21 cellular contexts compared by ENCODE assay signal in genomic region chr6:140708386-140708785, GRCh38.
"Had no signal": no experiment of that assay in that cellular context is flagged by ENCODE, and none has a peak within 500 bp of the region (broad histone marks: within the 10 kb centered on the region; RNA-seq: fewer than 3 reads in every experiment).

No MANE protein-coding gene starts in this region.

- H2AFZ ChIP-seq: hepatocyte had no signal

- H3K79me2 ChIP-seq: hepatocyte had no signal

- H3K27ac ChIP-seq: esophagus muscularis mucosa, hepatocyte, ovary, psoas muscle, suprapubic skin, transverse colon, uterus had no signal

- H3K4me3 Mint-ChIP-seq: dendritic cell treated with granulocyte-macrophage colony-stimulating factor and Interleukin-4, amounts not matched to agents 40 ng/mL and 50 ng/mL, for 4 days; nephron progenitor cell had no signal

- H3K4me2 ChIP-seq: hepatocyte had no signal

- H3K4me1 Mint-ChIP-seq: nephron progenitor cell had no signal

- H3K4me1 ChIP-seq: esophagus muscularis mucosa, psoas muscle, suprapubic skin, transverse colon, uterus had no signal

- H3K9me3 ChIP-seq: esophagus muscularis mucosa, ovary, psoas muscle, suprapubic skin, transverse colon, uterus had no signal

- H3K27ac Mint-ChIP-seq: dendritic cell treated with granulocyte-macrophage colony-stimulating factor and Interleukin-4, amounts not matched to agents 40 ng/mL and 50 ng/mL, for 4 days; nephron progenitor cell had no signal

- H3K27me3 Mint-ChIP-seq: dendritic cell treated with granulocyte-macrophage colony-stimulating factor and Interleukin-4, amounts not matched to agents 40 ng/mL and 50 ng/mL, for 4 days had no signal

- DNase-seq: activated CD8-positive, alpha-beta memory T cell treated with anti-CD3 and anti-CD28 coated beads for 24 hours; activated CD8-positive, alpha-beta memory T cell treated with anti-CD3 and anti-CD28 coated beads, Interleukin-2, amount 50 U/mL, for 48 hours; activated effector memory CD4-positive, alpha-beta T cell treated with Interleukin-2 at 50 U/mL for 16 hours; activated naive CD4-positive, alpha-beta T cell treated with anti-CD3 and anti-CD28 coated beads, Interleukin-2, amount 50 U/mL, for 16 hours; activated T-cell treated with anti-CD3 and anti-CD28 coated beads, Interleukin-2, amount 50 U/mL, for 48 hours; cerebellar nuclear complex; effector CD8-positive, alpha-beta T cell; foreskin fibroblast; left cardiac atrium; nephron progenitor cell; ovary; psoas muscle; stimulated activated naive CD8-positive, alpha-beta T cell treated with anti-CD3 and anti-CD28 coated beads, Interleukin-15, Interleukin-2, amounts not matched to agents 100 U/mL and 50 U/mL, for 24 hours; T1000; transverse colon; uterus had no signal

- H3K4me3 ChIP-seq: esophagus muscularis mucosa, hepatocyte, ovary, psoas muscle, suprapubic skin, transverse colon, uterus had no signal

- H3K36me3 ChIP-seq: esophagus muscularis mucosa, ovary, suprapubic skin, transverse colon, uterus had no signal

- H3K27me3 ChIP-seq: esophagus muscularis mucosa, hepatocyte, ovary, suprapubic skin, transverse colon, uterus had no signal

- ATAC-seq: left cardiac atrium; psoas muscle; right cardiac atrium; stimulated activated naive CD8-positive, alpha-beta T cell treated with anti-CD3 and anti-CD28 coated beads, Interleukin-15, Interleukin-2, amounts not matched to agents 100 U/mL and 50 U/mL, for 24 hours had no signal
